Comparison of ENCODE assay signal across 8 cellular contexts in the genomic region with DNA sequence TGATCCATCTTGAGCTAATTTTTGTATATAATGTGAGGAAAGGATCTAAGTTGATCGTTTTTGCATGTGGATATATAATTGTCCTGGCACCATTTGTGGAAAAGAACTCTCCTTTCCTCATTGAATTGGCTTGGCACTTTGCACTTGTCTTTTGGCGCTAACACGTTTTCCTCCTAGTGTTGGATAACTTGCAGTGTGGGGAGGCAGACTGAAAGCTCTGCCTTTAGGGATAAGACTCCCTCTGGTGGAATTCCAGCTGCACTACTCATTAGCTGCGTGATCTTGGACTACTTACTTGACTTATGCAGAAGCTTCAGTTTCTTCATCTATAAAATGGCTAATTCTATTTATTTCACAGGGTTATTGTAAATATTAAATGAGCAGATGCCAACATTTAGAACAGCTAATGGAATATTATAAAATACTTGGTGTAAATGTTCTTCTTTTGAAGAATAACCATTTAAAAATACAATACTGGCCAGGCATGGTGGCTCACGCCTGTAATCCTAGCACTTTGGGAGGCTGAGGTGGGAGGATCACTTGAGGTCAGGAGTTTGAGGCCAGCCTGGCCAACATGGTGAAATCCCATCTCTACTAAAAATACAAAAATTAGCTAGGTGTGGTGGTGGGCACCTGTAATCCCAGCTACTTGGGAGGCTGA.
DNase-seq lines count a peak whose midpoint lies in the region; FAIRE-seq and TF ChIP-seq lines count a peak whose summit lies in the region.
"Not testable (repeated sequence)": the region's sequence is repeated elsewhere in the genome, so short reads cannot be mapped to it uniquely, and the experiment has no call there.

No MANE protein-coding gene starts in this region.

- DNase-seq in GM10266 (ENCODE audit: extremely low spot score): peak; percentile 31
- DNase-seq in NCI-H82 treated with DMSO at 0.1 percent for 48 hours (lab: John Stamatoyannopoulos, UW; ENCODE audit: unreplicated experiment): peak; percentile 59
- DNase-seq in choroid plexus epithelial cell (ENCODE audit: low read depth): peak; percentile 92
- DNase-seq in iPS DF 4.7 (ENCODE audit: extremely low read depth, low spot score): peak; percentile 44
- DNase-seq in pons (ENCODE audit: low spot score): peak; percentile 88

- peak; percentile 95 for FAIRE-seq in A204.1 (lab: Jason Lieb, UNC)

- H3K27ac ChIP-seq in VCaP: not testable (repeated sequence)

- H3K4me3 ChIP-seq in choroid plexus epithelial cell (ENCODE audit: low read depth, low read length): not testable (repeated sequence)

- peak; percentile 61 for TF ChIP-seq CTCF in GM10266 (IDR thresholded peaks at IDR 0.05; ENCODE audit: control insufficient read depth, insufficient read depth, low read depth, missing control alignments)
- TF ChIP-seq CTCF in LNCAP (IDR thresholded peaks at IDR 0.05): peak; percentile 85
- TF ChIP-seq CTCF in VCaP (conservative IDR thresholded peaks at IDR 0.05): peak; percentile 94
- TF ChIP-seq CTCF in choroid plexus epithelial cell (conservative IDR thresholded peaks at IDR 0.05; ENCODE audit: low read depth, low read length): peak; percentile 95

Comparison
In these comparisons a context has a peak if more than half of its experiments do, and no peak if none do; other contexts are left out.
1. DNase-seq: peak in every context shown above with its lines; median percentile 92 in choroid plexus epithelial cell; 88 in pons; 59 in NCI-H82 treated with DMSO at 0.1 percent for 48 hours; 44 in iPS DF 4.7; 31 in GM10266.